In the genomic region with DNA sequence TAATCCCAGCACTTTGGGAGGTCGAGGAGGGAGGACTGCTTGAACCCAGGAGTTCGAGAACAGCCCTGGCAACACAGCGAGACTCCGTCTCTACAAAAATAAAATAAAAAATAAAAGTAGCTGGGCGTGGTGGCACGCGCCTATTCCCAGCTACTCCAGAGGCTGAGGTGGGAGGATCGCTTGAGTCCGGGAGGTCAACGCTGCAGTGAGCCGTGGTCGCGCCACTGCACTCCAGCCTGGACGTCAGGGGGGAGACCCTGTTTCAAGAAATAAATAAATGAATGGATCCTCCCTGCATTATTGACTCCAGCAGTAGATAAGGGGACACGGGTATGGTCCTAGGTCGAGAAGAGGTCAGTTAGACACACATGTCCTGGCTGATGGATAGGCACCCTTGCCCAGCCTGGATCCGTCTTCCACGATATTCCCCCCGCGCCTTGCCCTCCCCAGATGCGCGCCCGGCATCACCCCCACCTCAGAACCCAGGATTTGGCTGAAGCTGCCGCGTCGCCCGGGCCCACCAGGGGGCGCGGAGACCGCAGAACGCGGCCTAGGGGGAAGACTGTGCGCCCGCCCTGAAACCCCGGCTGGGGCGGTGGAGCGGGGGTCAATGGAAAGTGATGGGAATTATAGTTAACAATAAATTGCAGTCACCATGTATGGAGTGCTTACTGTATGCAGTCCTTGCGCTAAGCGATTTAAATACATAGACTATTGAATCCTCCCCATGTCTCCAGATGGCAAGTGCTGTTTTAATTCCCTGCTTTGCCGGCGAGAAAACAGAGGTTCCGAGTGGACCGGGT, we compare ENCODE assay signal across 8 cellular contexts. TPM values are rescaled to one million over a fixed set of nuclear protein-coding genes. Genes with fewer than 3 reads are reported as not detected.
A peak's percentile ranks its signal among the peaks of the same experiment; 100 is the strongest.
DNase-seq lines count a peak whose midpoint lies in the region; ATAC-seq and TF ChIP-seq lines count a peak whose summit lies in the region.

No MANE protein-coding gene starts in this region.

- ATAC-seq in GM18909 (IDR thresholded peaks at IDR 0.05; ENCODE audit: poor library complexity, unreplicated experiment), result peak; percentile 40

- in situ Hi-C loops in ACHN (cut with HindIII; ENCODE audit: low pct_ligation_motif_present, low pct_unique_long_range_greater_than_20kb, low sequenced_read_pairs), result no loop called here

- H3K4me3 ChIP-seq in retinal pigment epithelial cell (ENCODE audit: low read length), result peak overlapping the region; percentile 68

- DNase-seq in ACHN (peak; percentile 71), NCI-H1417 (lab: John Stamatoyannopoulos, UW) (peak; percentile 63 to 92 (median 88)), T-helper 9 cell (peak; percentile 78), astrocyte of the hippocampus (ENCODE audit: low read depth, low spot score) (peak; percentile 92), hypothalamus (lab: John Stamatoyannopoulos, UW) (peak in 47 of 51 donors; percentile 16 to 86 (median 65)), retinal pigment epithelial cell (ENCODE audit: low read depth) (no peak), H4 (ENCODE audit: low spot score) (no peak)

- peak; percentile 91 for TF ChIP-seq CTCF in retinal pigment epithelial cell (conservative IDR thresholded peaks at IDR 0.05; ENCODE audit: low read depth, low read length)

RNA-seq across cellular contexts. Expression of a gene that starts 2.1 kb away (rescaled TPM):
- 8.6 and 13.0 TPM in 2 replicates for total RNA-seq in H4 (2014; rRNA removed; shearing (Covaris generic))

RNA-seq across cellular contexts. Expression of a gene that starts 13.9 kb away (rescaled TPM):
- 55.7 and 71.3 TPM in 2 replicates for total RNA-seq in H4 (2014; rRNA removed; shearing (Covaris generic))

RNA-seq across cellular contexts. Expression of a gene that starts 24.2 kb away (rescaled TPM):
- total RNA-seq in H4 (2014; rRNA removed; shearing (Covaris generic)), result 6.1 and 6.7 TPM in 2 replicates

RNA-seq across cellular contexts. Expression of a gene that starts 24.5 kb away (rescaled TPM):
- total RNA-seq in H4 (2014; rRNA removed; shearing (Covaris generic)), result not detected in 2 replicates

RNA-seq across cellular contexts. Expression of a gene that starts 25.8 kb away (rescaled TPM):
- 0.06 TPM in 1 of 2 replicates, not detected in the other for total RNA-seq in H4 (2014; rRNA removed; shearing (Covaris generic))

Comparison
In these comparisons a context has a peak if more than half of its experiments do, and no peak if none do; other contexts are left out.
1. DNase-seq: peak in ACHN (single experiment), NCI-H1417 (3 of 3), T-helper 9 cell (single experiment), astrocyte of the hippocampus (single experiment) and hypothalamus (47 of 51); none in retinal pigment epithelial cell (single experiment) and H4 (single experiment).